ENCODE assay signal across 8 cellular contexts in the genomic region with DNA sequence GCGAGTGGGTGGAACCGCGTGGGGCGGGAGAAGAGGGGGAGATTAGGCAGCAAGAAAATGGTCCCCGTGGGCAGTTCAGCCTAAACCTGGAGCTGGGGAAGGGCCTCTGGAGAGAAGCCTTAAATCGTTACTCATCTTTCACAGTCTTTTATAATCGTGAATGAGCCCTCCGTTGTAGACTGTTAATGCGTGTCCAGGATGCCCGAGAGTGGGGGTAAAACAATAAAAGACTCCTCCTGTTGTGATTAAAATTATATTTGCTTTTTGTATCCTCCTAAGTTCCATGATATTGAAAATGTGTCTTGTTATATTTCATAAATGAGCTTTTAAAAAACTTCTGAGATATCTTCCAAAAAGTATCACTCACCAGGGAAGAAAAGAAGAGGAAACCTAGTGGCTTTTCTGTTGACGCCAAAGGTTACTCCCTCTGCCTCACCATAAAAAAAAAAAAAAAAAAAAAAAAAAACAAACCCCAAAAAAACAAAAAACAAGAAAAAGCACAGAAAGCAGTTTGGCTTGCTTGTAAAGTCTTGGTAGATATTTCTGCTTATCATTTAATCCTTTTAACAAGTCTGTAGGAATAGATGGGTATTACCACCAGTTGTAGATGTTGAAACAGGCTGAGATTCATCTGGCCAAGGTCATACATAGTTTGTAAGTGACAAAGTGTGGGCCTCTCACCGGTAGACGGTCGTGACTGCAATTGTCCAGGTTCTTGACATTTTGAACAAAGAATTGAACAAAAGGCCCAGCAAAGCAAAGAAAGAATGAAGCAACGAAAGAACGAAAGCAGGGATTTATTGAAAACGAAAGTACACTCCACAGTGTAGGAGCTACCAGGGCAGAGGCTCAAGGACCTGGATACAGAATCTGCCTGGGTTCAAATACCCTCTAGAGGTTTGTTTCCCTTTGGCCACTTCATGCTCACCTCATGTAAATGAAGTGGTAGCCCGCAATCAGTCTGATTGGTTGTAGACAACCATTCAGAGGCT. TPM values are rescaled to one million over a fixed set of nuclear protein-coding genes. Genes with fewer than 3 reads are reported as not detected.
DNase-seq lines count a peak whose midpoint lies in the region; ATAC-seq, FAIRE-seq and TF ChIP-seq lines count a peak whose summit lies in the region.

No MANE protein-coding gene starts in this region.

- no peaks in the 10 kb centered on the region for H3K79me1 ChIP-seq in neuronal stem cell (ENCODE audit: low read depth, low read length)

- no peak overlapping the region for H2BK12ac ChIP-seq in neuronal stem cell (ENCODE audit: low read length)

- H3K4me3 ChIP-seq in BJ (ENCODE audit: low read depth, low read length) = peak overlapping the region; percentile 46
- peak overlapping the region; percentile 42 for H3K4me3 ChIP-seq in RWPE2 (ENCODE audit: severe bottlenecking)
- peak overlapping the region in 2 of 3 experiments; percentile 27 to 34 for H3K4me3 ChIP-seq in endothelial cell of umbilical vein (replicated peaks in 1 of 3; ENCODE audit: insufficient read depth in 1 of 3, low read depth in 1 of 3, low read length in 3 of 3)
- H3K4me3 ChIP-seq in neuronal stem cell (ENCODE audit: low read length in 2 of 2) = peak overlapping the region; percentile 51 to 75

- peak overlapping the region; percentile 89 for H2BK5ac ChIP-seq in neuronal stem cell (ENCODE audit: low read length)

- H3K36me3 ChIP-seq in BJ (ENCODE audit: control insufficient read depth, insufficient read depth, low read length) (no peaks in the 10 kb centered on the region), RWPE2 (ENCODE audit: low read depth) (no peaks in the 10 kb centered on the region), endothelial cell of umbilical vein (ENCODE audit: control insufficient read depth in 2 of 2, extremely low read depth in 1 of 2, insufficient read depth in 2 of 2, low read length in 2 of 2) (no peaks in the 10 kb centered on the region), neuronal stem cell (replicated peaks in 1 of 2; ENCODE audit: control insufficient read depth in 2 of 2, insufficient read depth in 2 of 2, low read length in 2 of 2) (no peaks in the 10 kb centered on the region)

- BruUV-seq in endothelial cell of umbilical vein (replicated peaks; lab: Mats Ljungman, UMichigan) = TSS peak; percentile 86

- CTCF ChIA-PET in BJ (lab: Yijun Ruan, JAX) (interaction anchor here (0.7 to 1.8 kb wide), 2 partner anchors 13 to 83 kb away, joined by 3 read pairs; no protein-coding TSS in a partner anchor), endothelial cell of umbilical vein (lab: Charles Lee) (interaction anchor here (1.0 to 1.6 kb wide), 7 partner anchors 13 to 171 kb away, joined by 3 to 9 read pairs (median 4); no protein-coding TSS in a partner anchor)

- no CpG with 5 or more reads among the region's 18 CpGs for WGBS in neuronal stem cell (ENCODE audit: extremely low coverage in 2 of 2, insufficient read length in 2 of 2, insufficient replicate concordance in 1 of 2), 2 donors

- H3K14ac ChIP-seq in neuronal stem cell (ENCODE audit: low read length) = no peak overlapping the region

- no peak overlapping the region for H4K8ac ChIP-seq in neuronal stem cell (ENCODE audit: low read depth, low read length)

- H3K4me2 ChIP-seq in endothelial cell of umbilical vein (ENCODE audit: insufficient read depth, low read length) (peak overlapping the region; percentile 48), neuronal stem cell (ENCODE audit: insufficient read depth, low read length, poor library complexity, severe bottlenecking) (peak overlapping the region; percentile 76)

- peak overlapping the region; percentile 53 for H2AFZ ChIP-seq in endothelial cell of umbilical vein (ENCODE audit: low read depth, low read length)
- H2AFZ ChIP-seq in neuronal stem cell (ENCODE audit: low read length) = peak overlapping the region; percentile 77

- no peak overlapping the region for H4K91ac ChIP-seq in neuronal stem cell (ENCODE audit: low read depth, low read length, poor library complexity)

- H3K9me1 ChIP-seq in endothelial cell of umbilical vein (replicated peaks; ENCODE audit: control insufficient read depth, extremely low read depth, insufficient read depth, low read length) = no peaks in the 10 kb centered on the region

- dilution Hi-C loops in endothelial cell of umbilical vein (cut with MboI; ENCODE audit: extremely low pct_ligation_motif_present, low sequenced_read_pairs) = no loop called here

- no peaks in the 10 kb centered on the region for H4K20me1 ChIP-seq in endothelial cell of umbilical vein (replicated peaks; ENCODE audit: control insufficient read depth, extremely low read depth, insufficient read depth, low read length)

- no peak overlapping the region for H2AK5ac ChIP-seq in neuronal stem cell (ENCODE audit: low read depth, low read length)

- H3K9me3 ChIP-seq in RWPE2 (ENCODE audit: severe bottlenecking) (no peaks in the 10 kb centered on the region), endothelial cell of umbilical vein (replicated peaks; ENCODE audit: control insufficient read depth, insufficient read depth, low read length) (no peaks in the 10 kb centered on the region), neuronal stem cell (replicated peaks in 1 of 2; ENCODE audit: control insufficient read depth in 2 of 2, insufficient read depth in 1 of 2, low read depth in 1 of 2, low read length in 2 of 2) (peaks cover 3 to 9% of the 10 kb centered on the region in 2 donors)

- intact Hi-C loops in endothelial cell of umbilical vein (cut with micrococcal nuclease) = loop anchor here (1.0 kb wide), 3 partner anchors 12 to 184 kb away; a partner anchor contains a TSS

- no peak for TF ChIP-seq CTCF in BJ (IDR thresholded peaks at IDR 0.05; ENCODE audit: insufficient read depth, low read depth, low read length)
- no peak for TF ChIP-seq CTCF in RWPE2 (IDR thresholded peaks at IDR 0.05; ENCODE audit: poor library complexity, severe bottlenecking)
- no peak for TF ChIP-seq CTCF in endothelial cell of umbilical vein (IDR thresholded peaks at IDR 0.05; ENCODE audit: extremely low read depth in 1 of 2, insufficient read depth in 1 of 2, low read depth in 1 of 2, low read length in 2 of 2)

- H3K27ac ChIP-seq in RWPE2 (ENCODE audit: poor library complexity, severe bottlenecking) (peak overlapping the region; percentile 66), endothelial cell of umbilical vein (ENCODE audit: insufficient read depth, low read depth, low read length) (peak overlapping the region; percentile 78), neuronal stem cell (replicated peaks; ENCODE audit: low read length) (peak overlapping the region; percentile 69)

- peak overlapping the region; percentile 97 for H3K18ac ChIP-seq in neuronal stem cell (ENCODE audit: low read length)

- no peak overlapping the region for H2BK15ac ChIP-seq in neuronal stem cell (ENCODE audit: low read length)

- peak; percentile 2 for ATAC-seq in GM21360 (IDR thresholded peaks at IDR 0.05; ENCODE audit: unreplicated experiment)
- ATAC-seq in RWPE2 (ENCODE audit: low read depth) = peak; percentile 32
- ATAC-seq in GM19328 (IDR thresholded peaks at IDR 0.05; ENCODE audit: unreplicated experiment) = no peak
- ATAC-seq in GM21619 (IDR thresholded peaks at IDR 0.05; ENCODE audit: unreplicated experiment) = no peak

- FAIRE-seq in endothelial cell of umbilical vein (lab: Jason Lieb, UNC) = peak; percentile 62

- H3K4me1 ChIP-seq in RWPE2 (ENCODE audit: insufficient read depth, poor library complexity, severe bottlenecking) = peaks cover 14% of the 10 kb centered on the region
- H3K4me1 ChIP-seq in endothelial cell of umbilical vein (ENCODE audit: control insufficient read depth, extremely low read depth, insufficient read depth, low read length) = peaks cover 31% of the 10 kb centered on the region
- peaks cover 16 to 20% of the 10 kb centered on the region in 2 donors for H3K4me1 ChIP-seq in neuronal stem cell (ENCODE audit: control insufficient read depth in 2 of 2, insufficient read depth in 1 of 2, low read depth in 1 of 2, low read length in 2 of 2)

- H3K4ac ChIP-seq in neuronal stem cell (ENCODE audit: low read length) = no peak overlapping the region

- peak overlapping the region; percentile 90 for H3K23ac ChIP-seq in neuronal stem cell (ENCODE audit: low read depth, low read length, poor library complexity)

- H3K27me3 ChIP-seq in BJ (ENCODE audit: control insufficient read depth, insufficient read depth, low read length) (no peaks in the 10 kb centered on the region), RWPE2 (ENCODE audit: insufficient read depth, poor library complexity, severe bottlenecking) (no peaks in the 10 kb centered on the region), endothelial cell of umbilical vein (ENCODE audit: control insufficient read depth in 2 of 2, insufficient read depth in 2 of 2, low read length in 2 of 2) (no peaks in the 10 kb centered on the region), neuronal stem cell (ENCODE audit: control insufficient read depth in 3 of 3, insufficient read depth in 3 of 3, low read depth in 1 of 3, low read length in 3 of 3) (no peaks in the 10 kb centered on the region)

- H3K79me2 ChIP-seq in endothelial cell of umbilical vein (ENCODE audit: control insufficient read depth, insufficient read depth, low read length) = no peaks in the 10 kb centered on the region

- H2BK120ac ChIP-seq in neuronal stem cell (ENCODE audit: low read depth, low read length) = peak overlapping the region; percentile 93

- POLR2A ChIA-PET in BJ (lab: Charles Lee) (interaction anchor here (0.8 to 1.0 kb wide), 2 partner anchors 38 to 181 kb away, joined by 3 read pairs; no protein-coding TSS in a partner anchor), endothelial cell of umbilical vein (lab: Charles Lee) (interaction anchor here (0.7 to 1.5 kb wide), 4 partner anchors 12 to 59 kb away, joined by 5 to 11 read pairs (median 7); a partner anchor contains a TSS)

- DNase-seq in BJ (ENCODE audit: low read depth) = no peak
- DNase-seq in RWPE2 (ENCODE audit: low spot score) = no peak
- peak; percentile 13 for DNase-seq in endothelial cell of umbilical vein (ENCODE audit: low read depth, low spot score)
- DNase-seq in neuronal stem cell (ENCODE audit: low spot score) = no peak
- no peak for DNase-seq in NCI-H2227 treated with DMSO at 0.1 percent for 48 hours (lab: John Stamatoyannopoulos, UW)

- H3K9ac ChIP-seq in endothelial cell of umbilical vein (replicated peaks; ENCODE audit: extremely low read depth, insufficient read depth, low read length) (peak overlapping the region; percentile 75), neuronal stem cell (ENCODE audit: low read depth, low read length, poor library complexity) (peak overlapping the region; percentile 86)

- TF ChIP-seq POLR2A in endothelial cell of umbilical vein (IDR thresholded peaks at IDR 0.05; ENCODE audit: low read depth, low read length) = no peak

RNA-seq across cellular contexts. Expression of a gene that starts 11.4 kb away (rescaled TPM):
- polyA plus RNA-seq in BJ (2011; rRNA removed) = 88.5 and 111 TPM in 2 replicates
- polyA minus RNA-seq in BJ (2011; rRNA and poly(A)+ RNA removed) = 83.0 and 109 TPM in 2 replicates
- 140 and 149 TPM in 2 replicates for total RNA-seq in endothelial cell of umbilical vein
- polyA plus RNA-seq in endothelial cell of umbilical vein = 83.6 and 85.9 TPM in 2 replicates
- 71.9 and 72.9 TPM in 2 replicates for polyA plus RNA-seq in endothelial cell of umbilical vein (2011; cell fraction: cytosol; rRNA removed)
- 147 and 171 TPM in 2 replicates for polyA plus RNA-seq in endothelial cell of umbilical vein (2011; cell fraction: nucleus; rRNA removed)
- polyA plus RNA-seq in endothelial cell of umbilical vein (2012) = 99.6 and 127 TPM in 2 replicates
- polyA minus RNA-seq in endothelial cell of umbilical vein = 219 and 237 TPM in 2 replicates
- 68.2 TPM for polyA minus RNA-seq in endothelial cell of umbilical vein (2011; cell fraction: cytosol; rRNA and poly(A)+ RNA removed)
- 105 and 133 TPM in 2 replicates for polyA minus RNA-seq in endothelial cell of umbilical vein (2011; cell fraction: nucleus; rRNA and poly(A)+ RNA removed)
- polyA plus RNA-seq in neuronal stem cell (2013, experiment 1 of 2) = 165 TPM
- 163 TPM for polyA plus RNA-seq in neuronal stem cell (2013, experiment 2 of 2)

Comparison
In these comparisons a context has a peak if more than half of its experiments do, and no peak if none do; other contexts are left out.
1. ATAC-seq: peak in GM21360 (single experiment) and RWPE2 (single experiment); none in GM19328 (single experiment) and GM21619 (single experiment).
2. Peak in every context shown above with its lines, with median percentiles within 50 percentile points of each other: H3K4me3 ChIP-seq and H3K27ac ChIP-seq.